8 cellular contexts compared by ENCODE assay signal in the genomic region with DNA sequence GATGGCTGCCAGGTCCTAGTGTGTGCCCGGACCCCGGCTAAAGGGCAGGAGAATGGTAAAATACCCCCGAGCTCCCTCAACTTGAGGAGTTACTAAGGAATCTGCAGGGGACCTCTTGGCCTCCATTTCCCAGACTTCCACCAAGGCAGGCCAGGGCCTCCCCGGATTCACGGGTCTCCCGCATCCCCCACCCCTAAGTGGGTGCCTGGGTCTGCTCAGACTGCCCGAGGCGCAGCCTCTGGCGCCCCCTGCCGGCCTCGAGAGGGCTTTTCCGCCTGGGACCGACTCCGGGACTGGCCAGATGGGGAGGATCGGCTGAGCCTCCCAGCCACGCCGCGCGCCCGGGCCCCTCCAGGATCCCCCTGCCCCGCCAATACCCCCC. TPM values are rescaled to one million over a fixed set of nuclear protein-coding genes. Genes with fewer than 3 reads are reported as not detected.
DNase-seq lines count a peak whose midpoint lies in the region; ATAC-seq, FAIRE-seq and TF ChIP-seq lines count a peak whose summit lies in the region.

No MANE protein-coding gene starts in this region.

- H3K9ac ChIP-seq in colonic mucosa (ENCODE audit: low read depth in 2 of 2, low read length in 2 of 2) (peak overlapping the region; percentile 79 to 84), HepG2 (ENCODE audit: insufficient read depth, low read depth, low read length) (peak overlapping the region; percentile 76)

- no TSS peak for BruUV-seq in HepG2 (replicated peaks; lab: Mats Ljungman, UMichigan)

- H3K9me3 ChIP-seq in colonic mucosa (no peaks in the 10 kb centered on the region), HepG2 (ENCODE audit: low read length) (no peaks in the 10 kb centered on the region)

- TF ChIP-seq CTCF in HFFc6 (IDR thresholded peaks at IDR 0.05), result peak; percentile 99
- peak; percentile 98 for TF ChIP-seq CTCF in colonic mucosa (IDR thresholded peaks at IDR 0.05)
- peak; percentile 92 for TF ChIP-seq CTCF in HepG2 (CRISPR knock-in tag; IDR thresholded peaks at IDR 0.05)

- H3K36me3 ChIP-seq in colonic mucosa (no peaks in the 10 kb centered on the region), HepG2 (replicated peaks in 1 of 2; ENCODE audit: control insufficient read depth in 1 of 2, insufficient read depth in 2 of 2, low read length in 2 of 2) (no peaks in the 10 kb centered on the region)

- peak overlapping the region; percentile 52 for H3K27ac Mint-ChIP-seq in HFFc6

- H3K79me2 ChIP-seq in HepG2 (ENCODE audit: insufficient read depth, low read length), result no peaks in the 10 kb centered on the region

- CTCF ChIA-PET in HepG2 (lab: Yijun Ruan, JAX; ENCODE audit: low intra/inter-chr PET ratio, low total read pairs), result interaction anchor here (1.0 kb wide), 1 partner anchor 34 kb away, joined by 3 read pairs; no protein-coding TSS in a partner anchor

- ATAC-seq in HepG2 (peak; percentile 81), GM18519 (IDR thresholded peaks at IDR 0.05; ENCODE audit: low FRiP score, unreplicated experiment) (no peak)

- H3K27ac ChIP-seq in colonic mucosa, result peak overlapping the region; percentile 67
- H3K27ac ChIP-seq in HepG2 (ENCODE audit: extremely low read length, insufficient read depth, low read length), result no peak overlapping the region

- 33% methylated on average over 3 of the region's 21 CpGs for WGBS in HepG2 (ENCODE audit: low lambda C conversion rate)

- peak overlapping the region; percentile 97 for H3K4me2 ChIP-seq in HepG2 (ENCODE audit: low read depth, low read length)

- peak overlapping the region; percentile 81 for H3K4me3 ChIP-seq in colonic mucosa
- peak overlapping the region; percentile 88 to 99 (median 89) for H3K4me3 ChIP-seq in HepG2 (replicated peaks in 1 of 3; ENCODE audit: insufficient read depth in 1 of 3, low read depth in 2 of 3, low read length in 3 of 3)

- no peaks in the 10 kb centered on the region for H4K20me1 ChIP-seq in HepG2 (ENCODE audit: insufficient read depth, low read length)

- no peak overlapping the region for H2AFZ ChIP-seq in HepG2 (ENCODE audit: low read length)

- intact Hi-C loops in colonic mucosa (cut with DNase I), result loop anchor here (5.0 kb wide), 1 partner anchor 158 kb away; no protein-coding TSS in a partner anchor
- intact Hi-C loops in HepG2 (cut with micrococcal nuclease; ENCODE audit: unreplicated experiment), result loop anchor here (5.0 kb wide), 1 partner anchor 158 kb away; no protein-coding TSS in a partner anchor

- H3K4me3 Mint-ChIP-seq in HFFc6, result peak overlapping the region; percentile 86

- TF ChIP-seq EP300 in HepG2 (IDR thresholded peaks at IDR 0.05; ENCODE audit: low read depth in 2 of 2, low read length in 2 of 2) (no peak), HepG2 (CRISPR knock-in tag; IDR thresholded peaks at IDR 0.05; ENCODE audit: borderline replicate concordance) (no peak)

- DNase-seq in G401 (ENCODE audit: low spot score) (peak; percentile 80), HFFc6 (peak; percentile 51), NCI-H2171 (lab: John Stamatoyannopoulos, UW) (peak; percentile 55), colonic mucosa (peak; percentile 83), HepG2 (ENCODE audit: low spot score) (peak; percentile 50)
- DNase-seq in activated CD4-positive, alpha-beta T cell treated with anti-CD3 and anti-CD28 coated beads for 1 hour, result peak; percentile 67
- DNase-seq in stimulated activated CD4-positive, alpha-beta T cell treated with anti-CD3 and anti-CD28 coated beads, Interleukin-4, amount 100 ng/mL, for 24 hours, result peak; percentile 79

- peak; percentile 47 for TF ChIP-seq RAD21 in HepG2 (CRISPR knock-in tag; IDR thresholded peaks at IDR 0.05)

- H3K9me3 Mint-ChIP-seq in HFFc6, result no peaks in the 10 kb centered on the region

- H3K27me3 ChIP-seq in colonic mucosa, result no peaks in the 10 kb centered on the region
- H3K27me3 ChIP-seq in HepG2 (ENCODE audit: control insufficient read depth in 1 of 2, insufficient read depth in 2 of 2, low read length in 2 of 2), result peaks cover 0 to under 1% of the 10 kb centered on the region in 2 experiments; a peak in 1 of 5 replicates

- in situ Hi-C loops in G401 (cut with HindIII; ENCODE audit: low sequenced_read_pairs) (no loop called here), HepG2 (cut with HindIII; ENCODE audit: extremely low pct_ligation_motif_present, low pct_unique_long_range_greater_than_20kb) (loop anchor here (25.0 kb wide), 1 partner anchor 723 kb away; no protein-coding TSS in a partner anchor)

- peaks cover 25% of the 10 kb centered on the region for H3K4me1 Mint-ChIP-seq in HFFc6 (ENCODE audit: low read depth)

- POLR2A ChIA-PET in HepG2 (lab: Yijun Ruan, JAX), result interaction anchor here (1.0 to 2.9 kb wide), 4 partner anchors 10 to 44 kb away, joined by 4 to 13 read pairs (median 6); no protein-coding TSS in a partner anchor

- no peaks in the 10 kb centered on the region for H3K36me3 Mint-ChIP-seq in HFFc6 (ENCODE audit: low read depth)

- H3K4me1 ChIP-seq in colonic mucosa (peaks cover 6% of the 10 kb centered on the region), HepG2 (ENCODE audit: insufficient read depth, low read length) (peaks cover 52% of the 10 kb centered on the region)

- no peak for TF ChIP-seq POLR2A in HepG2 (IDR thresholded peaks at IDR 0.05; ENCODE audit: insufficient read depth in 1 of 2, low read depth in 2 of 2, low read length in 2 of 2)

- peaks cover under 1% of the 10 kb centered on the region for H3K27me3 Mint-ChIP-seq in HFFc6 (ENCODE audit: insufficient read depth)

- no peak for FAIRE-seq in HepG2 (lab: Jason Lieb, UNC)

TF ChIP-seq in HepG2, 621 proteins besides CTCF, POLR2A, EP300 and RAD21 (continues in another document):
- no peak for TF ChIP-seq SRSF9 (IDR thresholded peaks at IDR 0.05; ENCODE audit: borderline replicate concordance, insufficient read depth, low read depth, low read length, poor library complexity, severe bottlenecking)
- no peak for TF ChIP-seq BRCA1 (CRISPR knock-in tag; IDR thresholded peaks at IDR 0.05)
- TF ChIP-seq ZNF674 (CRISPR knock-in tag; IDR thresholded peaks at IDR 0.05; ENCODE audit: low read depth), result no peak
- TF ChIP-seq EZH2 (conservative IDR thresholded peaks at IDR 0.05; ENCODE audit: low read depth, low read length), result no peak
- TF ChIP-seq RFX3 (CRISPR knock-in tag; IDR thresholded peaks at IDR 0.05), result no peak

RNA-seq across cellular contexts. Expression of a gene that starts 1.7 kb away (rescaled TPM):
- total RNA-seq in G401 (2014; rRNA removed; shearing (Covaris generic)), result 8.2 and 8.6 TPM in 2 replicates
- total RNA-seq in HFFc6 (2021; fragmentation: NEBNext Ultra II Directional; extraction: Animal tissue kit (Norgen Biotek cat#: 25700)), result 1 to 10 TPM; 6.4 to 7.2 (median 6.6) TPM
- total RNA-seq in colonic mucosa, result 10 to 100 TPM; 13.9 to 19.6 TPM
- 1.9 and 3.5 TPM in 2 replicates for total RNA-seq in HepG2 (2016; rRNA removed; fragmentation: Illumina TruSeq; extraction: Trizol)
- 0.51 and 0.62 TPM in 2 replicates for total RNA-seq in HepG2 (2016; cell fraction: cytosol; rRNA removed; fragmentation: Illumina TruSeq; extraction: Trizol; ENCODE audit: low read depth)
- 1.4 and 3.4 TPM in 2 replicates for total RNA-seq in HepG2 (2016; cell fraction: insoluble cytoplasmic fraction; rRNA removed; fragmentation: Illumina TruSeq; extraction: Trizol)
- 0.99 and 1.2 TPM in 2 replicates for total RNA-seq in HepG2 (2016; cell fraction: membrane; rRNA removed; fragmentation: Illumina TruSeq; extraction: Trizol)
- total RNA-seq in HepG2 (2016; cell fraction: nucleus; rRNA removed; fragmentation: Illumina TruSeq; extraction: Trizol), result 3.3 and 4.4 TPM in 2 replicates
- 1.9 and 2.6 TPM in 2 replicates for polyA plus RNA-seq in HepG2 (2011; rRNA removed)
- 1.1 and 1.7 TPM in 2 replicates for polyA plus RNA-seq in HepG2 (2011; cell fraction: cytosol; rRNA removed)
- 17.2 and 22.8 TPM in 2 replicates for polyA plus RNA-seq in HepG2 (2011; cell fraction: nucleus; rRNA removed)
- polyA plus RNA-seq in HepG2 (2012), result 1.4 and 1.5 TPM in 2 replicates
- polyA plus RNA-seq in HepG2 (2016; cell fraction: cytosol; fragmentation: Illumina TruSeq; extraction: Trizol; ENCODE audit: low read depth), result 0.23 and 0.25 TPM in 2 replicates
- 1.9 and 2.0 TPM in 2 replicates for polyA plus RNA-seq in HepG2 (2016; cell fraction: insoluble cytoplasmic fraction; fragmentation: Illumina TruSeq; extraction: Trizol; ENCODE audit: low read depth)
- 0.45 and 0.71 TPM in 2 replicates for polyA plus RNA-seq in HepG2 (2016; cell fraction: membrane; fragmentation: Illumina TruSeq; extraction: Trizol; ENCODE audit: low read depth)
- 9.3 and 11.3 TPM in 2 replicates for polyA plus RNA-seq in HepG2 (2016; cell fraction: nucleus; fragmentation: Illumina TruSeq; extraction: Trizol; ENCODE audit: insufficient read depth, low read depth)
- polyA minus RNA-seq in HepG2 (2011; rRNA and poly(A)+ RNA removed; ENCODE audit: low replicate concordance), result 1.9 and 3.8 TPM in 2 replicates
- polyA minus RNA-seq in HepG2 (2011; cell fraction: cytosol; rRNA and poly(A)+ RNA removed), result 1.4 TPM in 2 replicates
- polyA minus RNA-seq in HepG2 (2011; cell fraction: nucleus; rRNA and poly(A)+ RNA removed), result 2.6 and 3.0 TPM in 2 replicates

RNA-seq across cellular contexts. Expression of a gene that starts 23.8 kb away (rescaled TPM):
- 4.9 and 6.1 TPM in 2 replicates for total RNA-seq in G401 (2014; rRNA removed; shearing (Covaris generic))
- 1 to 10 TPM; 1.8 to 3.2 (median 2.7) TPM for total RNA-seq in HFFc6 (2021; fragmentation: NEBNext Ultra II Directional; extraction: Animal tissue kit (Norgen Biotek cat#: 25700))
- 10 to 100 TPM; 33.1 to 87.1 TPM for total RNA-seq in colonic mucosa
- 0.55 and 1.5 TPM in 2 replicates for total RNA-seq in HepG2 (2016; rRNA removed; fragmentation: Illumina TruSeq; extraction: Trizol)
- total RNA-seq in HepG2 (2016; cell fraction: cytosol; rRNA removed; fragmentation: Illumina TruSeq; extraction: Trizol; ENCODE audit: low read depth), result 0.40 and 0.44 TPM in 2 replicates
- 0.13 and 0.97 TPM in 2 replicates for total RNA-seq in HepG2 (2016; cell fraction: insoluble cytoplasmic fraction; rRNA removed; fragmentation: Illumina TruSeq; extraction: Trizol)
- total RNA-seq in HepG2 (2016; cell fraction: membrane; rRNA removed; fragmentation: Illumina TruSeq; extraction: Trizol), result 0.34 and 0.37 TPM in 2 replicates
- 1.5 and 1.6 TPM in 2 replicates for total RNA-seq in HepG2 (2016; cell fraction: nucleus; rRNA removed; fragmentation: Illumina TruSeq; extraction: Trizol)
- 1.4 and 1.6 TPM in 2 replicates for polyA plus RNA-seq in HepG2 (2011; rRNA removed)
- 0.47 and 0.64 TPM in 2 replicates for polyA plus RNA-seq in HepG2 (2011; cell fraction: cytosol; rRNA removed)
- 18.5 and 21.8 TPM in 2 replicates for polyA plus RNA-seq in HepG2 (2011; cell fraction: nucleus; rRNA removed)
- 3.9 and 4.6 TPM in 2 replicates for polyA plus RNA-seq in HepG2 (2012)
- polyA plus RNA-seq in HepG2 (2016; cell fraction: cytosol; fragmentation: Illumina TruSeq; extraction: Trizol; ENCODE audit: low read depth), result 0.43 TPM in 1 of 2 replicates, not detected in the other
- 0.17 and 0.44 TPM in 2 replicates for polyA plus RNA-seq in HepG2 (2016; cell fraction: insoluble cytoplasmic fraction; fragmentation: Illumina TruSeq; extraction: Trizol; ENCODE audit: low read depth)
- 0.17 TPM in 1 of 2 replicates, not detected in the other for polyA plus RNA-seq in HepG2 (2016; cell fraction: membrane; fragmentation: Illumina TruSeq; extraction: Trizol; ENCODE audit: low read depth)
- polyA plus RNA-seq in HepG2 (2016; cell fraction: nucleus; fragmentation: Illumina TruSeq; extraction: Trizol; ENCODE audit: insufficient read depth, low read depth), result 5.2 and 7.0 TPM in 2 replicates
- polyA minus RNA-seq in HepG2 (2011; rRNA and poly(A)+ RNA removed; ENCODE audit: low replicate concordance), result 0.68 and 1.8 TPM in 2 replicates
- polyA minus RNA-seq in HepG2 (2011; cell fraction: cytosol; rRNA and poly(A)+ RNA removed), result not detected in 2 replicates
- 1.3 and 1.9 TPM in 2 replicates for polyA minus RNA-seq in HepG2 (2011; cell fraction: nucleus; rRNA and poly(A)+ RNA removed)
